Comparison of ENCODE assay signal across 1 cellular context in the genomic region with DNA sequence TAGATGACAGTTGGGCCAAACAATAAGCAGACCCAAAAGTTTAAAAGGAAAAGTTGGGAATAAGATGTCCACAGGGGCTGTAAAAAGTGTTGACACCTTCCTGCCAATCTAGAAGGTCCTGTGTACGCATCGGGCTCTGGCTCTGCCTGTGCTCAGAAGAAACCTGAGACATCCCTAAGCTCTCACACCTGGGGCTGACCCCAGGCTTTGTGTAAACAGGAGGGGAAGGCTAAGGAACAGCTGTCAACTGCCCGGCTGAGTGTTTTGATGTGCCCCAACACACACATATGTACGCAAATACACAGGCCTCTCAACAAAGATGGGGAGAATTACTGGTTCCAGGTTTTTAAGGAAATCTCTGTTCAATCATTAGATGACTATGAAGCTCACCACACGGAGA.
A peak's percentile ranks its signal among the peaks of the same experiment; 100 is the strongest.
TF ChIP-seq lines count a peak whose summit lies in the region.

No MANE protein-coding gene starts in this region.

TF ChIP-seq in GM12878, 131 proteins besides CTCF, POLR2A, EP300 and RAD21 (continued from another document):
- TF ChIP-seq, protein P1, sequence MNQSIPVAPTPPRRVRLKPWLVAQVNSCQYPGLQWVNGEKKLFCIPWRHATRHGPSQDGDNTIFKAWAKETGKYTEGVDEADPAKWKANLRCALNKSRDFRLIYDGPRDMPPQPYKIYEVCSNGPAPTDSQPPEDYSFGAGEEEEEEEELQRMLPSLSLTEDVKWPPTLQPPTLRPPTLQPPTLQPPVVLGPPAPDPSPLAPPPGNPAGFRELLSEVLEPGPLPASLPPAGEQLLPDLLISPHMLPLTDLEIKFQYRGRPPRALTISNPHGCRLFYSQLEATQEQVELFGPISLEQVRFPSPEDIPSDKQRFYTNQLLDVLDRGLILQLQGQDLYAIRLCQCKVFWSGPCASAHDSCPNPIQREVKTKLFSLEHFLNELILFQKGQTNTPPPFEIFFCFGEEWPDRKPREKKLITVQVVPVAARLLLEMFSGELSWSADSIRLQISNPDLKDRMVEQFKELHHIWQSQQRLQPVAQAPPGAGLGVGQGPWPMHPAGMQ (IDR thresholded peaks at IDR 0.05; ENCODE audit: borderline replicate concordance), result no peak
- TF ChIP-seq SRF (IDR thresholded peaks at IDR 0.05; ENCODE audit: low read depth in 2 of 2, low read length in 2 of 2), result no peak
- TF ChIP-seq EED (IDR thresholded peaks at IDR 0.05; ENCODE audit: low read depth), result 0 out of 2 replicates have a peak, but pooled peaks have one; percentile 16
- peak; percentile 42 to 44; a peak in 2 of 4 replicates for TF ChIP-seq IKZF2 (IDR thresholded peaks at IDR 0.05)
- TF ChIP-seq NR2C1 (IDR thresholded peaks at IDR 0.05), result no peak
- no peak for TF ChIP-seq JUNB (IDR thresholded peaks at IDR 0.05)
- no peak for TF ChIP-seq POLR2AphosphoS2 (IDR thresholded peaks at IDR 0.05; ENCODE audit: low read depth, low read length)
- TF ChIP-seq SMAD5 (IDR thresholded peaks at IDR 0.05; ENCODE audit: low read depth), result no peak
- TF ChIP-seq, protein P2, sequence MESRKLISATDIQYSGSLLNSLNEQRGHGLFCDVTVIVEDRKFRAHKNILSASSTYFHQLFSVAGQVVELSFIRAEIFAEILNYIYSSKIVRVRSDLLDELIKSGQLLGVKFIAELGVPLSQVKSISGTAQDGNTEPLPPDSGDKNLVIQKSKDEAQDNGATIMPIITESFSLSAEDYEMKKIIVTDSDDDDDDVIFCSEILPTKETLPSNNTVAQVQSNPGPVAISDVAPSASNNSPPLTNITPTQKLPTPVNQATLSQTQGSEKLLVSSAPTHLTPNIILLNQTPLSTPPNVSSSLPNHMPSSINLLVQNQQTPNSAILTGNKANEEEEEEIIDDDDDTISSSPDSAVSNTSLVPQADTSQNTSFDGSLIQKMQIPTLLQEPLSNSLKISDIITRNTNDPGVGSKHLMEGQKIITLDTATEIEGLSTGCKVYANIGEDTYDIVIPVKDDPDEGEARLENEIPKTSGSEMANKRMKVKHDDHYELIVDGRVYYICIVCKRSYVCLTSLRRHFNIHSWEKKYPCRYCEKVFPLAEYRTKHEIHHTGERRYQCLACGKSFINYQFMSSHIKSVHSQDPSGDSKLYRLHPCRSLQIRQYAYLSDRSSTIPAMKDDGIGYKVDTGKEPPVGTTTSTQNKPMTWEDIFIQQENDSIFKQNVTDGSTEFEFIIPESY (IDR thresholded peaks at IDR 0.05), result no peak
- no peak for TF ChIP-seq MTA3 (IDR thresholded peaks at IDR 0.05; ENCODE audit: borderline replicate concordance, low read length)
- no peak for TF ChIP-seq CREM (IDR thresholded peaks at IDR 0.05; ENCODE audit: low read depth)
- TF ChIP-seq YY1 (IDR thresholded peaks at IDR 0.05; ENCODE audit: low read depth, low read length), result no peak
- TF ChIP-seq, protein P3, sequence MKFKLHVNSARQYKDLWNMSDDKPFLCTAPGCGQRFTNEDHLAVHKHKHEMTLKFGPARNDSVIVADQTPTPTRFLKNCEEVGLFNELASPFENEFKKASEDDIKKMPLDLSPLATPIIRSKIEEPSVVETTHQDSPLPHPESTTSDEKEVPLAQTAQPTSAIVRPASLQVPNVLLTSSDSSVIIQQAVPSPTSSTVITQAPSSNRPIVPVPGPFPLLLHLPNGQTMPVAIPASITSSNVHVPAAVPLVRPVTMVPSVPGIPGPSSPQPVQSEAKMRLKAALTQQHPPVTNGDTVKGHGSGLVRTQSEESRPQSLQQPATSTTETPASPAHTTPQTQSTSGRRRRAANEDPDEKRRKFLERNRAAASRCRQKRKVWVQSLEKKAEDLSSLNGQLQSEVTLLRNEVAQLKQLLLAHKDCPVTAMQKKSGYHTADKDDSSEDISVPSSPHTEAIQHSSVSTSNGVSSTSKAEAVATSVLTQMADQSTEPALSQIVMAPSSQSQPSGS (IDR thresholded peaks at IDR 0.05; ENCODE audit: low read length), result no peak
- no peak for TF ChIP-seq GABPA (IDR thresholded peaks at IDR 0.05; ENCODE audit: low read depth)
- peak; percentile 43 for TF ChIP-seq IKZF1 (conservative IDR thresholded peaks at IDR 0.05)
- no peak for TF ChIP-seq NFIC (IDR thresholded peaks at IDR 0.05; ENCODE audit: low read depth, low read length)
- 0 out of 2 replicates have a peak, but pooled peaks have one; percentile 48 for TF ChIP-seq TCF3 (IDR thresholded peaks at IDR 0.05; ENCODE audit: borderline replicate concordance, insufficient read depth, low read depth, low read length)
- TF ChIP-seq NFXL1 (IDR thresholded peaks at IDR 0.05; ENCODE audit: borderline replicate concordance), result no peak
- TF ChIP-seq MYB (IDR thresholded peaks at IDR 0.05; ENCODE audit: borderline replicate concordance, low read depth, low read length), result no peak
- TF ChIP-seq ETV6 (conservative IDR thresholded peaks at IDR 0.05 in 1 of 2, IDR thresholded peaks at IDR 0.05 in 1 of 2; ENCODE audit: borderline replicate concordance in 1 of 2, low read depth in 1 of 2), result no peak
- no peak for TF ChIP-seq ZSCAN29 (IDR thresholded peaks at IDR 0.05)
- TF ChIP-seq CBFB (IDR thresholded peaks at IDR 0.05; ENCODE audit: low read depth), result no peak
- no peak for TF ChIP-seq ZBED1 (IDR thresholded peaks at IDR 0.05; ENCODE audit: borderline replicate concordance)
- TF ChIP-seq, protein P4, sequence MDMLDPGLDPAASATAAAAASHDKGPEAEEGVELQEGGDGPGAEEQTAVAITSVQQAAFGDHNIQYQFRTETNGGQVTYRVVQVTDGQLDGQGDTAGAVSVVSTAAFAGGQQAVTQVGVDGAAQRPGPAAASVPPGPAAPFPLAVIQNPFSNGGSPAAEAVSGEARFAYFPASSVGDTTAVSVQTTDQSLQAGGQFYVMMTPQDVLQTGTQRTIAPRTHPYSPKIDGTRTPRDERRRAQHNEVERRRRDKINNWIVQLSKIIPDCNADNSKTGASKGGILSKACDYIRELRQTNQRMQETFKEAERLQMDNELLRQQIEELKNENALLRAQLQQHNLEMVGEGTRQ (IDR thresholded peaks at IDR 0.05; ENCODE audit: borderline replicate concordance, low read depth, low read length), result no peak
- TF ChIP-seq, protein P5, sequence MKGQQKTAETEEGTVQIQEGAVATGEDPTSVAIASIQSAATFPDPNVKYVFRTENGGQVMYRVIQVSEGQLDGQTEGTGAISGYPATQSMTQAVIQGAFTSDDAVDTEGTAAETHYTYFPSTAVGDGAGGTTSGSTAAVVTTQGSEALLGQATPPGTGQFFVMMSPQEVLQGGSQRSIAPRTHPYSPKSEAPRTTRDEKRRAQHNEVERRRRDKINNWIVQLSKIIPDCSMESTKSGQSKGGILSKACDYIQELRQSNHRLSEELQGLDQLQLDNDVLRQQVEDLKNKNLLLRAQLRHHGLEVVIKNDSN (IDR thresholded peaks at IDR 0.05; ENCODE audit: borderline replicate concordance, extremely low read length, insufficient read depth, low read depth, low read length), result no peak
